In genomic region chr14:70641548-70642312, GRCh38 we compare ENCODE assay signal across 8 cellular contexts. TPM values are rescaled to one million over a fixed set of nuclear protein-coding genes. Genes with fewer than 3 reads are reported as not detected.
DNase-seq lines count a peak whose midpoint lies in the region; ATAC-seq and TF ChIP-seq lines count a peak whose summit lies in the region.

TSS of gene TTC9 (plus strand) at chr14:70641916. CDS start at chr14:70642130, 214 bp downstream.

- POLR2A ChIA-PET in HCT116 (lab: Charles Lee) = no interaction called here

- H3K9ac ChIP-seq in HCT116 (ENCODE audit: low read length) = peak within 1 kb of the TSS; percentile 49

- no peaks in the 10 kb centered on the region for H4K20me1 ChIP-seq in HCT116 (ENCODE audit: insufficient read depth)

- H3K27ac ChIP-seq in HCT116 (ENCODE audit: low read depth, low read length) (no peak within 1 kb of the TSS), urinary bladder (ENCODE audit: low read depth) (no peak within 1 kb of the TSS)

- RAD21 ChIA-PET in HCT116 (lab: Charles Lee; ENCODE audit: low non-redundant PET in 1 of 2, low total read pairs in 2 of 2, uncharacterized antibody in 2 of 2, unreplicated experiment in 2 of 2) = interaction anchor here in 1 of 2 experiments (0.9 kb wide), 1 partner anchor 167 kb away, joined by 3 read pairs; no protein-coding TSS in a partner anchor

- ATAC-seq in HCT116 = peak; percentile 59
- no peak for ATAC-seq in GM18907 (IDR thresholded peaks at IDR 0.05; ENCODE audit: unreplicated experiment)

- H3K4me2 ChIP-seq in HCT116 (ENCODE audit: low read length) = peak within 1 kb of the TSS; percentile 70

- H3K4me1 ChIP-seq in HCT116 (ENCODE audit: control insufficient read depth in 1 of 2, insufficient read depth in 2 of 2, low read length in 2 of 2) (peaks cover 14 to 24% of the 10 kb centered on the region in 2 experiments), mononuclear cell (ENCODE audit: insufficient read depth, low read length) (peaks cover 45% of the 10 kb centered on the region), urinary bladder (ENCODE audit: insufficient read depth) (no peaks in the 10 kb centered on the region)

- TF ChIP-seq RAD21 in HCT116 (IDR thresholded peaks at IDR 0.05; ENCODE audit: low read depth) = no peak

- TF ChIP-seq CTCF in HCT116 (IDR thresholded peaks at IDR 0.05 in 2 of 3, conservative IDR thresholded peaks at IDR 0.05 in 1 of 3; ENCODE audit: borderline replicate concordance in 1 of 3, insufficient read depth in 1 of 3, low read depth in 2 of 3, low read length in 2 of 3) = no peak

- no peak for TF ChIP-seq POLR2A in HCT116 (IDR thresholded peaks at IDR 0.05; ENCODE audit: borderline replicate concordance, extremely low read depth, insufficient read depth, insufficient read length)

- H3K79me2 ChIP-seq in HCT116 (ENCODE audit: insufficient read depth, low read length) = no peaks in the 10 kb centered on the region

- H3K27me3 ChIP-seq in HCT116 (ENCODE audit: insufficient read depth, low read length) (no peaks in the 10 kb centered on the region), mononuclear cell (ENCODE audit: insufficient read depth, low read length) (peaks cover 47% of the 10 kb centered on the region)

- peak within 1 kb of the TSS; percentile 38 for H2AFZ ChIP-seq in HCT116 (ENCODE audit: low read depth, low read length, poor library complexity, severe bottlenecking)

- H3K9me2 ChIP-seq in HCT116 (ENCODE audit: insufficient read depth) = no peaks in the 10 kb centered on the region

- no TSS peak for BruUV-seq in HCT116 (replicated peaks; lab: Mats Ljungman, UMichigan)

- no peaks in the 10 kb centered on the region for H3K9me3 ChIP-seq in HCT116 (ENCODE audit: control insufficient read depth in 1 of 2, insufficient read depth in 1 of 2, low read depth in 1 of 2, low read length in 2 of 2)
- H3K9me3 ChIP-seq in mononuclear cell (ENCODE audit: low read depth, low read length) = no peaks in the 10 kb centered on the region

- DNase-seq in COLO668 (lab: John Stamatoyannopoulos, UW; ENCODE audit: unreplicated experiment) = peak; percentile 81
- no peak for DNase-seq in HCT116 (ENCODE audit: low read depth, low spot score)
- peak in 4 of 5 experiments; percentile 6 to 34 (median 28) for DNase-seq in T-helper 2 cell
- peak; percentile 39 for DNase-seq in effector CD4-positive, alpha-beta T cell
- DNase-seq in COLO829 (ENCODE audit: low spot score) = no peak

- intact Hi-C loops in HCT116 (cut with micrococcal nuclease) = no loop called here

- WGBS in urinary bladder = under 1% methylated on average over 106 of the region's 106 CpGs

- peak within 1 kb of the TSS; percentile 55 to 65 for H3K4me3 ChIP-seq in HCT116 (replicated peaks in 1 of 2; ENCODE audit: low read depth in 1 of 2, low read length in 2 of 2)
- peak within 1 kb of the TSS; percentile 59 for H3K4me3 ChIP-seq in mononuclear cell (ENCODE audit: low read length)
- H3K4me3 ChIP-seq in urinary bladder (ENCODE audit: low read depth, low read length) = peak within 1 kb of the TSS; percentile 91

- CTCF ChIA-PET in HCT116 (lab: Charles Lee) = no interaction called here

- no peaks in the 10 kb centered on the region for H3K36me3 ChIP-seq in HCT116 (ENCODE audit: control insufficient read depth in 1 of 2, insufficient read depth in 2 of 2, low read length in 2 of 2)
- H3K36me3 ChIP-seq in urinary bladder (ENCODE audit: insufficient read depth) = no peaks in the 10 kb centered on the region

TF ChIP-seq in HCT116, 20 proteins besides CTCF, POLR2A, EP300 and RAD21:
- TF ChIP-seq EZH2phosphoT487 (IDR thresholded peaks at IDR 0.05; ENCODE audit: borderline replicate concordance) = no peak
- TF ChIP-seq ZBTB33 (IDR thresholded peaks at IDR 0.05; ENCODE audit: extremely low read depth, insufficient replicate concordance, low read length) = no peak
- no peak for TF ChIP-seq ZNF274 (IDR thresholded peaks at IDR 0.05; ENCODE audit: low read depth, low read length)
- no peak for TF ChIP-seq ELF1 (IDR thresholded peaks at IDR 0.05; ENCODE audit: borderline replicate concordance, low read depth)
- 0 out of 2 replicates have a peak, but pooled peaks have one; percentile 8 for TF ChIP-seq ZFX (IDR thresholded peaks at IDR 0.05)

RNA-seq across cellular contexts. Expression of gene TTC9, which starts in this region (rescaled TPM):
- total RNA-seq in HCT116 (2021; ENCODE audit: unreplicated experiment) (2.4 TPM), mononuclear cell (6.6 TPM), urinary bladder (1.7 TPM)
- polyA plus RNA-seq in HCT116 (2012) = 2.5 and 2.8 TPM in 2 replicates
- polyA plus RNA-seq in urinary bladder = 0.96 TPM

Comparison
In these comparisons a context has a peak if more than half of its experiments do, and no peak if none do; other contexts are left out.
1. DNase-seq: peak in COLO668 (single experiment), T-helper 2 cell (4 of 5) and effector CD4-positive, alpha-beta T cell (single experiment); none in HCT116 (single experiment) and COLO829 (single experiment).
2. Peak in every context shown above with its lines, with median percentiles within 50 percentile points of each other: H3K4me3 ChIP-seq.